In genomic region chr2:232697807-232698110, GRCh38 we compare ENCODE assay signal across 8 cellular contexts. TPM values are rescaled to one million over a fixed set of nuclear protein-coding genes. Genes with fewer than 3 reads are reported as not detected.
DNase-seq lines count a peak whose midpoint lies in the region; ATAC-seq, FAIRE-seq and TF ChIP-seq lines count a peak whose summit lies in the region.

No MANE protein-coding gene starts in this region.

- H3K4me1 Mint-ChIP-seq in activated CD4-positive, alpha-beta memory T cell treated with anti-CD3 and anti-CD28 coated beads, Interleukin-2, amount 10 ng/mL, durations not matched to agents 7 days and 5 days, result peaks cover 42% of the 10 kb centered on the region

- peaks cover 28% of the 10 kb centered on the region for H3K4me1 ChIP-seq in DOHH2 (ENCODE audit: control insufficient read depth, low read length)

- H3K36me3 Mint-ChIP-seq in activated CD4-positive, alpha-beta memory T cell treated with anti-CD3 and anti-CD28 coated beads, Interleukin-2, amount 10 ng/mL, durations not matched to agents 7 days and 5 days (ENCODE audit: low read depth), result peaks cover 29% of the 10 kb centered on the region

- H3K9me3 Mint-ChIP-seq in activated CD4-positive, alpha-beta memory T cell treated with anti-CD3 and anti-CD28 coated beads, Interleukin-2, amount 10 ng/mL, durations not matched to agents 7 days and 5 days, result no peaks in the 10 kb centered on the region

- ATAC-seq in HG02840 (IDR thresholded peaks at IDR 0.05; ENCODE audit: low FRiP score, unreplicated experiment) (peak; percentile 35), left ventricle myocardium superior (peak; percentile 22)

- POLR2A ChIA-PET in activated CD4-positive, alpha-beta memory T cell treated with anti-CD3 and anti-CD28 coated beads, Interleukin-2, amount 10 ng/mL, durations not matched to agents 7 days and 5 days (lab: Charles Lee), result interaction anchor here (0.6 to 1.4 kb wide), 6 partner anchors 10 to 364 kb away, joined by 3 to 7 read pairs (median 4); no protein-coding TSS in a partner anchor

- peaks cover 10% of the 10 kb centered on the region; the same call in 1 of the 2 replicates for H4K20me1 ChIP-seq in DOHH2 (ENCODE audit: control insufficient read depth, insufficient read depth, low read depth, low read length)

- peaks cover 56% of the 10 kb centered on the region for H3K79me2 ChIP-seq in DOHH2 (ENCODE audit: control insufficient read depth, low read length)

- H3K4me3 ChIP-seq in DOHH2 (ENCODE audit: low read length), result peak overlapping the region; percentile 91
- peak overlapping the region; percentile 71 to 98 (median 96) for H3K4me3 ChIP-seq in skin epidermis

- H3K27ac ChIP-seq in DOHH2 (ENCODE audit: low read depth, low read length) (peak overlapping the region; percentile 42; the same call in 1 of the 2 replicates), skin epidermis (peak overlapping the region; percentile 68 to 99 (median 95))

- no peak for TF ChIP-seq CTCF in DOHH2 (IDR thresholded peaks at IDR 0.05; ENCODE audit: low read depth, low read length, poor library complexity, severe bottlenecking)
- no peak for TF ChIP-seq CTCF in D721Med (IDR thresholded peaks at IDR 0.05; ENCODE audit: insufficient read depth, missing control alignments)

- peak overlapping the region; percentile 76 for H3K27ac Mint-ChIP-seq in activated CD4-positive, alpha-beta memory T cell treated with anti-CD3 and anti-CD28 coated beads, Interleukin-2, amount 10 ng/mL, durations not matched to agents 7 days and 5 days

- CTCF ChIA-PET in activated CD4-positive, alpha-beta memory T cell treated with anti-CD3 and anti-CD28 coated beads, Interleukin-2, amount 10 ng/mL, durations not matched to agents 7 days and 5 days (lab: Charles Lee), result no interaction called here

- no peaks in the 10 kb centered on the region for H3F3A ChIP-seq in DOHH2 (ENCODE audit: control insufficient read depth, insufficient read depth)

- peaks cover 4% of the 10 kb centered on the region; the same call in 1 of the 2 replicates for H3K27me3 ChIP-seq in DOHH2 (ENCODE audit: control insufficient read depth, low read length)

- DNase-seq in activated CD4-positive, alpha-beta memory T cell treated with anti-CD3 and anti-CD28 coated beads, Interleukin-2, amount 10 ng/mL, durations not matched to agents 7 days and 5 days, result peak; percentile 46
- DNase-seq in left ventricle myocardium superior (no peak), NCI-H226 (no peak), D721Med (ENCODE audit: insufficient read length, low spot score) (no peak), 8988T (no peak)

- intact Hi-C loops in left ventricle myocardium superior (cut with micrococcal nuclease), result no loop called here

- peak overlapping the region; percentile 88 for H3K4me2 ChIP-seq in DOHH2 (ENCODE audit: low read length)

- H3K27me3 Mint-ChIP-seq in activated CD4-positive, alpha-beta memory T cell treated with anti-CD3 and anti-CD28 coated beads, Interleukin-2, amount 10 ng/mL, durations not matched to agents 7 days and 5 days, result peaks cover 7% of the 10 kb centered on the region

- peaks cover 33% of the 10 kb centered on the region for H3K36me3 ChIP-seq in DOHH2 (ENCODE audit: control insufficient read depth, low read length)

- no peaks in the 10 kb centered on the region for H3K9me2 ChIP-seq in DOHH2 (replicated peaks; ENCODE audit: control insufficient read depth, low read length)

- FAIRE-seq in D721Med (lab: Jason Lieb, UNC), result no peak

- H3K9me3 ChIP-seq in DOHH2 (ENCODE audit: control insufficient read depth, insufficient read depth, low read length), result no peaks in the 10 kb centered on the region

- H3K4me3 Mint-ChIP-seq in activated CD4-positive, alpha-beta memory T cell treated with anti-CD3 and anti-CD28 coated beads, Interleukin-2, amount 10 ng/mL, durations not matched to agents 7 days and 5 days, result peak overlapping the region; percentile 95

RNA-seq across cellular contexts. Expression of gene GIGYF2, which starts 0.6 kb away (rescaled TPM):
- total RNA-seq in activated CD4-positive, alpha-beta memory T cell treated with anti-CD3 and anti-CD28 coated beads, Interleukin-2, amount 10 ng/mL, durations not matched to agents 7 days and 5 days, result 10 to 100 TPM; 56.5 to 59.9 TPM
- total RNA-seq in left ventricle myocardium superior, result 59.2 TPM
